In the genomic region with DNA sequence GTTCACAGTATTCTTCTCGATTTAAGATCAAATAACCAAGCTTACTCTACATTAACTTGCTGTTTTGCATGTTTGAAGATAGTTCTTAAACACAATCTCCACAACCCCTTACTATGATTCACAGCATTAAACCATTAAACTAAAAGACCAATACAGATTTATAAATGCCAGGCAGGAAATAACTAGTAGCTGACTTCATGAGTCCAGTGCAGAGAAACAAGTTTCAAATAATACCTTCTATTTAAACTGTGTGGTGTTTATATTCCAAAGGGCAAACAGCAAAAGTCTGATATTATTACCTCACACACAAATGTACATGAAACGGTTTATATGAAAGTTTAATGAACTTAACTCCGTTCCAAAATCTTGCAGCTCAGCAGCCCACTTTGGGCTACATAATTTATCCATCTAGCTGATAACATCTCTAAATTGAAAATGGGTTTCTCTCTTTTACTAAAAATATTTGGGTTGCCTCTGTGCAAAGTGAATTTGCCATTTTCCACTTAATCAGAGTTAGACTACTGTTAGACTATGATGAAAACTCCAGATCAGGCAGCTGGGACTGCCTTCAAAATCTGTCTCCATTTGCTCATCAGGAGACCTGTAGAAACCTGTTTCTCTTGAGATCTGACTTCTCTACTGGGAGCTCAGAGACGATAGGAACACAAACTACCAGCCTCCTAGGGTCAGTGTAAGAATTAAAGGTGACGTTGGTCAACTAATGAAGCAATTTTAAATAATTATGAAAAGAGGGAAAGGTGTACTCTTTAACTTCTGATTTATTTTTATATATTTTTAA, we compare ENCODE assay signal across 19 cellular contexts.
"Had no signal": no experiment of that assay in that cellular context is flagged by ENCODE, and none has a peak within 500 bp of the region (broad histone marks: within the 10 kb centered on the region; RNA-seq: fewer than 3 reads in every experiment).

No MANE protein-coding gene starts in this region.

- H3K27me3 ChIP-seq: ascending aorta, tibial artery had no signal

- ATAC-seq: activated CD4-positive, CD25-positive, alpha-beta regulatory T cell treated with anti-CD3 and anti-CD28 coated beads, Interleukin-2, amount 50 U/mL, for 24 hours; activated CD8-positive, alpha-beta T cell treated with anti-CD3 and anti-CD28 coated beads, Interleukin-2, amount 10 ng/mL, durations not matched to agents 7 days and 5 days; stimulated activated naive CD8-positive, alpha-beta T cell treated with anti-CD3 and anti-CD28 coated beads, Interleukin-15, Interleukin-2, amounts not matched to agents 100 U/mL and 50 U/mL, for 24 hours had no signal

- H3K9me3 ChIP-seq: ascending aorta, tibial artery had no signal

- H3K79me2 ChIP-seq: parathyroid adenoma had no signal

- H2AFZ ChIP-seq: parathyroid adenoma had no signal

- H3K9ac ChIP-seq: parathyroid adenoma had no signal

- H3K27ac ChIP-seq: ascending aorta, parathyroid adenoma, tibial artery had no signal

- H3K4me3 ChIP-seq: ascending aorta, tibial artery had no signal

- H3K4me1 ChIP-seq: ascending aorta, parathyroid adenoma had no signal

- H3K36me3 ChIP-seq: ascending aorta, tibial artery had no signal

- H3K9me3 Mint-ChIP-seq: activated CD4-positive, alpha-beta T cell treated with anti-CD3 and anti-CD28 coated beads, Interleukin-2, amount 10 ng/mL, durations not matched to agents 7 days and 5 days; activated naive CD4-positive, alpha-beta T cell treated with anti-CD3 and anti-CD28 coated beads, Interleukin-2, amount 50 U/mL, for 24 hours; mesothelial cell of epicardium; nephron had no signal

- FAIRE-seq: urothelium cell line had no signal

- H3K27ac Mint-ChIP-seq: activated CD4-positive, alpha-beta T cell treated with anti-CD3 and anti-CD28 coated beads, Interleukin-2, amount 10 ng/mL, durations not matched to agents 7 days and 5 days; activated CD8-positive, alpha-beta T cell treated with anti-CD3 and anti-CD28 coated beads, Interleukin-2, amount 10 ng/mL, durations not matched to agents 7 days and 5 days; activated naive CD4-positive, alpha-beta T cell treated with anti-CD3 and anti-CD28 coated beads, Interleukin-2, amount 50 U/mL, for 24 hours; nephron had no signal

- DNase-seq: activated CD4-positive, alpha-beta T cell treated with anti-CD3 and anti-CD28 coated beads, Interleukin-2, amount 10 ng/mL, durations not matched to agents 7 days and 5 days; activated CD8-positive, alpha-beta memory T cell treated with anti-CD3 and anti-CD28 coated beads, Interleukin-2, amount 50 U/mL, for 4 hours; activated CD8-positive, alpha-beta T cell treated with anti-CD3 and anti-CD28 coated beads, Interleukin-2, amount 10 ng/mL, durations not matched to agents 7 days and 5 days; activated effector memory CD4-positive, alpha-beta T cell treated with anti-CD3 and anti-CD28 coated beads, Interleukin-2, amount 50 U/mL, for 16 hours; activated T-cell treated with anti-CD3 and anti-CD28 coated beads, Interleukin-2, amount 50 U/mL, for 48 hours; effector CD8-positive, alpha-beta T cell; glutamatergic neuron; hippocampal formation; stimulated activated naive CD8-positive, alpha-beta T cell treated with anti-CD3 and anti-CD28 coated beads, Interleukin-15, Interleukin-2, amounts not matched to agents 100 U/mL and 50 U/mL, for 24 hours; substantia nigra; T1000; tibial artery had no signal

- H3K36me3 Mint-ChIP-seq: activated naive CD4-positive, alpha-beta T cell treated with anti-CD3 and anti-CD28 coated beads, Interleukin-2, amount 50 U/mL, for 24 hours; mesothelial cell of epicardium had no signal

- H3K4me1 Mint-ChIP-seq: activated CD4-positive, alpha-beta T cell treated with anti-CD3 and anti-CD28 coated beads, Interleukin-2, amount 10 ng/mL, durations not matched to agents 7 days and 5 days; activated naive CD4-positive, alpha-beta T cell treated with anti-CD3 and anti-CD28 coated beads, Interleukin-2, amount 50 U/mL, for 24 hours had no signal

- H3K4me3 Mint-ChIP-seq: activated CD4-positive, alpha-beta T cell treated with anti-CD3 and anti-CD28 coated beads, Interleukin-2, amount 10 ng/mL, durations not matched to agents 7 days and 5 days; activated CD8-positive, alpha-beta T cell treated with anti-CD3 and anti-CD28 coated beads, Interleukin-2, amount 10 ng/mL, durations not matched to agents 7 days and 5 days; activated naive CD4-positive, alpha-beta T cell treated with anti-CD3 and anti-CD28 coated beads, Interleukin-2, amount 50 U/mL, for 24 hours; mesothelial cell of epicardium; nephron had no signal
